27 cellular contexts compared by ENCODE assay signal in genomic region chr1:116944613-116945012, GRCh38.
"Had no signal": no experiment of that assay in that cellular context is flagged by ENCODE, and none has a peak within 500 bp of the region (broad histone marks: within the 10 kb centered on the region; RNA-seq: fewer than 3 reads in every experiment).

No MANE protein-coding gene starts in this region.

- DNase-seq: dermis blood vessel endothelial cell; effector memory CD8-positive, alpha-beta T cell; erythroblast; esophagus squamous epithelium; foreskin melanocyte; glutamatergic neuron; heart right ventricle; hippocampal formation; kidney glomerular epithelial cell; left ventricle myocardium superior; lower lobe of right lung; occipital lobe; retina; stimulated activated CD4-positive, alpha-beta T cell treated with anti-CD3 and anti-CD28 coated beads, Interleukin-12 subunit alpha, Interleukin-12 subunit beta, amount 100 ng/mL, for 4 hours; stimulated activated CD4-positive, alpha-beta T cell treated with anti-CD3 and anti-CD28 coated beads, Interleukin-1b, Interleukin-23, amount 100 ng/mL, for 48 hours; stimulated activated CD4-positive, alpha-beta T cell treated with anti-CD3 and anti-CD28 coated beads, Interleukin-4, amount 100 ng/mL, for 24 hours; stimulated activated naive B cell treated with anti-CD40 and anti-IgM and Interleukin-4, amounts not matched to agents 10 μg/mL and 1 μg/mL and 100 μg/mL, for 72 hours; stomach; tibial artery; uterus had no signal

- H3K27me3 Mint-ChIP-seq: stimulated activated naive B cell treated with anti-CD40 and anti-IgM and Interleukin-4, amounts not matched to agents 10 μg/mL and 1 μg/mL and 100 μg/mL, for 72 hours; type B pancreatic cell had no signal

- H3K4me3 Mint-ChIP-seq: effector memory CD8-positive, alpha-beta T cell; nephron; stimulated activated naive B cell treated with anti-CD40 and anti-IgM and Interleukin-4, amounts not matched to agents 10 μg/mL and 1 μg/mL and 100 μg/mL, for 72 hours; type B pancreatic cell had no signal

- H3K27ac Mint-ChIP-seq: effector memory CD8-positive, alpha-beta T cell; nephron; stimulated activated naive B cell treated with anti-CD40 and anti-IgM and Interleukin-4, amounts not matched to agents 10 μg/mL and 1 μg/mL and 100 μg/mL, for 72 hours; type B pancreatic cell had no signal

- H3K4me3 ChIP-seq: cardiac muscle cell, coronary artery, esophagus squamous epithelium, heart right ventricle, lower lobe of right lung, pancreas, smooth muscle cell, stomach, tibial artery, uterus had no signal

- H3K36me3 Mint-ChIP-seq: stimulated activated naive B cell treated with anti-CD40 and anti-IgM and Interleukin-4, amounts not matched to agents 10 μg/mL and 1 μg/mL and 100 μg/mL, for 72 hours had no signal

- H3K27ac ChIP-seq: cardiac muscle cell, coronary artery, esophagus squamous epithelium, lower lobe of right lung, pancreas, stomach, tibial artery, uterus had no signal

- H3K36me3 ChIP-seq: uterus had no signal

- H3K27me3 ChIP-seq: cardiac muscle cell, esophagus squamous epithelium, heart right ventricle, pancreas, stomach, tibial artery, uterus had no signal

- H3K9me3 ChIP-seq: esophagus squamous epithelium, heart right ventricle, lower lobe of right lung, pancreas, stomach, tibial artery, uterus had no signal

- H3K9me3 Mint-ChIP-seq: effector memory CD8-positive, alpha-beta T cell; nephron; stimulated activated naive B cell treated with anti-CD40 and anti-IgM and Interleukin-4, amounts not matched to agents 10 μg/mL and 1 μg/mL and 100 μg/mL, for 72 hours; type B pancreatic cell had no signal

- H3K4me1 ChIP-seq: lower lobe of right lung, pancreas, tibial artery, uterus had no signal

- ATAC-seq: effector memory CD8-positive, alpha-beta T cell; left ventricle myocardium superior; pancreas; sciatic nerve; stimulated activated naive B cell treated with anti-CD40 and anti-IgM and Interleukin-4, amounts not matched to agents 10 μg/mL and 1 μg/mL and 100 μg/mL, for 72 hours had no signal
